19 cellular contexts compared by ENCODE assay signal in the genomic region with DNA sequence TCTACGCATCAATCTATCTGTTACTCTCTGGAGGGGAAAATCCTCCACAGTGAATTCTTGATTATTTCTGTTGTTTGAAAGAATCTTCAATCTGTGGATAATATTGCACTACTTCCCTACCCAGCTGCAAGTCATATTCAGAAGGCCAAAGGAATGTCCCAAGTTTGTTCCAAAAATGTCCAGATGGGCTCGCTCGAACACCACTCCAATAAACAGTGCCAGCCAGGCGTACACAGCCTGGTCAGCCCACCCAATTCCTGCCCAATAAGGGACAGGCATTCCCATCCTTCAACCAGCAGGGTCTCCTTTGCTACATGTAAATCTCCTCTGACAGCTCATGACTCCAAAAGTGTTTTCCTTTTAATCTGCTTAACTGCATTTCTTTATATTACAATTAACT.
DNase-seq lines count a peak whose midpoint lies in the region; ATAC-seq and TF ChIP-seq lines count a peak whose summit lies in the region.
"Had no signal": no experiment of that assay in that cellular context is flagged by ENCODE, and none has a peak within 500 bp of the region (broad histone marks: within the 10 kb centered on the region; RNA-seq: fewer than 3 reads in every experiment).

No MANE protein-coding gene starts in this region.

- H3K9me3 ChIP-seq in adipocyte (ENCODE audit: control insufficient read depth, low read length) = no peaks in the 10 kb centered on the region
- H3K9me3 ChIP-seq: BLaER1, SJCRH30 had no signal

- H3K4me1 ChIP-seq in adipocyte (ENCODE audit: control insufficient read depth, insufficient read depth, low read length) = peaks cover 30% of the 10 kb centered on the region
- H3K4me1 ChIP-seq: BLaER1 had no signal

- peak overlapping the region; percentile 76 for H3K27ac ChIP-seq in caudate nucleus (ENCODE audit: low read depth, low read length)
- H3K27ac ChIP-seq in layer of hippocampus (ENCODE audit: low read depth, low read length) = peak overlapping the region; percentile 42
- H3K27ac ChIP-seq: BLaER1, RWPE1, SJCRH30 had no signal

- H3K4me3 ChIP-seq in AG10803 (ENCODE audit: low read length) (no peak overlapping the region), adipocyte (ENCODE audit: low read length) (no peak overlapping the region)
- H3K4me3 ChIP-seq: BLaER1, SJCRH30 had no signal

- no peaks in the 10 kb centered on the region for H3K36me3 ChIP-seq in adipocyte (ENCODE audit: control insufficient read depth, insufficient read depth, low read length, severe bottlenecking)
- H3K36me3 ChIP-seq: BLaER1, SJCRH30 had no signal

- no peak overlapping the region for H3K9ac ChIP-seq in adipocyte (ENCODE audit: low read length)
- H3K9ac ChIP-seq: BLaER1 had no signal

- DNase-seq in AG10803 (ENCODE audit: low read depth) (peak; percentile 24), adipocyte (ENCODE audit: low read depth) (peak; percentile 44), caudate nucleus (lab: John Stamatoyannopoulos, UW) (peak in 2 of 61 donors; percentile 9 to 12), dedifferentiated amniotic fluid mesenchymal stem cell (ENCODE audit: extremely low spot score) (no peak)
- DNase-seq in activated CD4-positive, CD25-positive, alpha-beta regulatory T cell treated with anti-CD3 and anti-CD28 coated beads, Interleukin-2, amount 50 U/mL, for 72 hours = no peak
- DNase-seq: 8988T; CD8-positive, alpha-beta T cell; GDM1; KG1; NCI-H1436; NCI-H2029; NCI-H2171 had no signal

- H3K27me3 ChIP-seq in adipocyte (replicated peaks; ENCODE audit: control insufficient read depth, insufficient read depth, low read length) (peaks cover under 1% of the 10 kb centered on the region), layer of hippocampus (ENCODE audit: control insufficient read depth, insufficient read depth, low read length) (no peaks in the 10 kb centered on the region)
- H3K27me3 ChIP-seq: SJCRH30 had no signal

- ATAC-seq in GM21526 (IDR thresholded peaks at IDR 0.05; ENCODE audit: low FRiP score, unreplicated experiment) (no peak), HG02798 (IDR thresholded peaks at IDR 0.05; ENCODE audit: poor library complexity, unreplicated experiment) (no peak)
- ATAC-seq: CD8-positive, alpha-beta T cell; HepG2 had no signal

- no peak for TF ChIP-seq CTCF in AG10803 (conservative IDR thresholded peaks at IDR 0.05; ENCODE audit: low read length)

Comparison
In these comparisons a context has a peak if more than half of its experiments do, and no peak if none do; other contexts are left out.
1. DNase-seq: peak in AG10803 (single experiment) and adipocyte (single experiment); none in dedifferentiated amniotic fluid mesenchymal stem cell (single experiment) and activated CD4-positive, CD25-positive, alpha-beta regulatory T cell treated with anti-CD3 and anti-CD28 coated beads, Interleukin-2, amount 50 U/mL, for 72 hours (single experiment).